ENCODE assay signal across 20 cellular contexts in genomic region chr7:17507717-17508116, GRCh38.
A peak's percentile ranks its signal among the peaks of the same experiment; 100 is the strongest.
DNase-seq lines count a peak whose midpoint lies in the region; ATAC-seq, FAIRE-seq and TF ChIP-seq lines count a peak whose summit lies in the region.
"Had no signal": no experiment of that assay in that cellular context is flagged by ENCODE, and none has a peak within 500 bp of the region (broad histone marks: within the 10 kb centered on the region; RNA-seq: fewer than 3 reads in every experiment).

No MANE protein-coding gene starts in this region.

- peak overlapping the region; percentile 70 for H3K27ac ChIP-seq in hepatocyte
- H3K27ac ChIP-seq in right lobe of liver: peak overlapping the region in 2 of 3 donors; percentile 75 to 80
- H3K27ac ChIP-seq in small intestine (ENCODE audit: low read depth in 1 of 2, low read length in 1 of 2): no peak overlapping the region
- H3K27ac ChIP-seq: HL-60 had no signal

- H3K27me3 Mint-ChIP-seq in activated T-helper 1 cell treated with anti-CD3 and anti-CD28 coated beads, Interleukin-12 subunit alpha, Interleukin-12 subunit beta, Interleukin-2, Interleukin-4 antibody, amounts not matched to agents 30 ng/mL and 10 ng/mL and 1 ng/mL, durations not matched to agents 14 hours and 24 hours and 36 hours (ENCODE audit: insufficient read depth): no peaks in the 10 kb centered on the region
- H3K27me3 Mint-ChIP-seq: CD8-positive, alpha-beta memory T cell had no signal

- H3K9me3 ChIP-seq in hepatocyte (ENCODE audit: low read depth): no peaks in the 10 kb centered on the region
- H3K9me3 ChIP-seq in right lobe of liver: no peaks in the 10 kb centered on the region
- no peaks in the 10 kb centered on the region for H3K9me3 ChIP-seq in small intestine (ENCODE audit: control insufficient read depth, low read depth)
- H3K9me3 ChIP-seq: BE2C had no signal

- no peak overlapping the region for H3K27ac Mint-ChIP-seq in activated T-helper 1 cell treated with anti-CD3 and anti-CD28 coated beads, Interleukin-12 subunit alpha, Interleukin-12 subunit beta, Interleukin-2, Interleukin-4 antibody, amounts not matched to agents 30 ng/mL and 10 ng/mL and 1 ng/mL, durations not matched to agents 14 hours and 24 hours and 36 hours
- H3K27ac Mint-ChIP-seq: CD4-positive, CD25-positive, alpha-beta regulatory T cell; CD8-positive, alpha-beta memory T cell; GM23338 had no signal

- H3K4me1 Mint-ChIP-seq in activated T-helper 1 cell treated with anti-CD3 and anti-CD28 coated beads, Interleukin-12 subunit alpha, Interleukin-12 subunit beta, Interleukin-2, Interleukin-4 antibody, amounts not matched to agents 30 ng/mL and 10 ng/mL and 1 ng/mL, durations not matched to agents 14 hours and 24 hours and 36 hours (ENCODE audit: low read depth): no peaks in the 10 kb centered on the region
- H3K4me1 Mint-ChIP-seq: CD4-positive, CD25-positive, alpha-beta regulatory T cell; GM23338 had no signal

- no peak for TF ChIP-seq POLR2A in right lobe of liver (IDR thresholded peaks at IDR 0.05)

- H3K4me2 ChIP-seq in hepatocyte: no peak overlapping the region
- H3K4me2 ChIP-seq: GM23338 had no signal

- H3K9me3 Mint-ChIP-seq in activated T-helper 1 cell treated with anti-CD3 and anti-CD28 coated beads, Interleukin-12 subunit alpha, Interleukin-12 subunit beta, Interleukin-2, Interleukin-4 antibody, amounts not matched to agents 30 ng/mL and 10 ng/mL and 1 ng/mL, durations not matched to agents 14 hours and 24 hours and 36 hours: no peaks in the 10 kb centered on the region
- H3K9me3 Mint-ChIP-seq: GM23338 had no signal

- 86% methylated on average over 4 of the region's 4 CpGs for WGBS in hepatocyte (ENCODE audit: low lambda C conversion rate, missing lambda C conversion rate)
- 35% methylated on average over 4 of the region's 4 CpGs for WGBS in right lobe of liver (ENCODE audit: insufficient coverage, low coverage, low lambda C conversion rate, missing lambda C conversion rate)
- WGBS in small intestine, 3 donors: 90 to 97% (median 91%) methylated on average over 4 of the region's 4 CpGs

- no peak for TF ChIP-seq CTCF in hepatocyte (IDR thresholded peaks at IDR 0.05; ENCODE audit: poor library complexity)
- TF ChIP-seq CTCF in right lobe of liver (IDR thresholded peaks at IDR 0.05): no peak

- H3K36me3 Mint-ChIP-seq in activated T-helper 1 cell treated with anti-CD3 and anti-CD28 coated beads, Interleukin-12 subunit alpha, Interleukin-12 subunit beta, Interleukin-2, Interleukin-4 antibody, amounts not matched to agents 30 ng/mL and 10 ng/mL and 1 ng/mL, durations not matched to agents 14 hours and 24 hours and 36 hours (ENCODE audit: low read depth): no peaks in the 10 kb centered on the region
- H3K36me3 Mint-ChIP-seq: CD4-positive, CD25-positive, alpha-beta regulatory T cell; CD8-positive, alpha-beta memory T cell had no signal

- H3K4me3 Mint-ChIP-seq in activated T-helper 1 cell treated with anti-CD3 and anti-CD28 coated beads, Interleukin-12 subunit alpha, Interleukin-12 subunit beta, Interleukin-2, Interleukin-4 antibody, amounts not matched to agents 30 ng/mL and 10 ng/mL and 1 ng/mL, durations not matched to agents 14 hours and 24 hours and 36 hours: no peak overlapping the region
- H3K4me3 Mint-ChIP-seq: CD4-positive, CD25-positive, alpha-beta regulatory T cell; CD8-positive, alpha-beta memory T cell; GM23338 had no signal

- H3K36me3 ChIP-seq in hepatocyte (replicated peaks; ENCODE audit: insufficient read depth, low read depth): no peaks in the 10 kb centered on the region
- no peaks in the 10 kb centered on the region for H3K36me3 ChIP-seq in right lobe of liver
- H3K36me3 ChIP-seq in small intestine (ENCODE audit: control insufficient read depth in 2 of 2, insufficient read depth in 2 of 2, low read length in 2 of 2): no peaks in the 10 kb centered on the region
- H3K36me3 ChIP-seq: BE2C had no signal

- ATAC-seq in right lobe of liver: peak; percentile 69 to 93 (median 85)
- no peak for ATAC-seq in GM19324 (IDR thresholded peaks at IDR 0.05; ENCODE audit: low FRiP score, unreplicated experiment)
- ATAC-seq: GM23338 had no signal

- H3K4me1 ChIP-seq in hepatocyte (ENCODE audit: insufficient read depth): peaks cover 26% of the 10 kb centered on the region
- peaks cover 0 to 54% (median 22%) of the 10 kb centered on the region in 4 donors for H3K4me1 ChIP-seq in right lobe of liver
- peaks cover 0 to 3% of the 10 kb centered on the region in 2 donors for H3K4me1 ChIP-seq in small intestine (ENCODE audit: control insufficient read depth in 2 of 2, insufficient read depth in 1 of 2, low read depth in 1 of 2, low read length in 1 of 2)
- H3K4me1 ChIP-seq: BE2C had no signal

- no peaks in the 10 kb centered on the region for H3K9me2 ChIP-seq in hepatocyte (replicated peaks; ENCODE audit: insufficient read depth)

- DNase-seq in HuH-7.5 (ENCODE audit: low spot score): peak; percentile 9
- no peak for DNase-seq in hepatocyte (ENCODE audit: low spot score)
- peak in 2 of 3 donors; percentile 78 to 81 for DNase-seq in right lobe of liver
- peak; percentile 35 for DNase-seq in small intestine
- no peak for DNase-seq in Ammon's horn (ENCODE audit: low spot score)
- no peak for DNase-seq in activated T-helper 1 cell treated with anti-CD3 and anti-CD28 coated beads, Interleukin-12 subunit alpha, Interleukin-12 subunit beta, Interleukin-2, Interleukin-4 antibody, amounts not matched to agents 30 ng/mL and 10 ng/mL and 1 ng/mL, durations not matched to agents 14 hours and 24 hours and 36 hours (ENCODE audit: low spot score)
- DNase-seq: BE2C; C1 segment of cervical spinal cord; CD4-positive, CD25-positive, alpha-beta regulatory T cell; CD8-positive, alpha-beta memory T cell; COR-L47; HCEC 1CT had no signal

- H3K27me3 ChIP-seq in hepatocyte (no peaks in the 10 kb centered on the region), right lobe of liver (no peaks in the 10 kb centered on the region), small intestine (ENCODE audit: control insufficient read depth in 2 of 2, insufficient read depth in 2 of 2, low read length in 2 of 2) (no peaks in the 10 kb centered on the region)
- H3K27me3 ChIP-seq: BE2C had no signal

- H2AFZ ChIP-seq in hepatocyte: no peak overlapping the region
- H2AFZ ChIP-seq: GM23338 had no signal

- peaks cover 10% of the 10 kb centered on the region for H3K79me2 ChIP-seq in hepatocyte

- intact Hi-C loops in right lobe of liver (cut with DNase I): no loop called here
- intact Hi-C loops in activated T-helper 1 cell treated with anti-CD3 and anti-CD28 coated beads, Interleukin-12 subunit alpha, Interleukin-12 subunit beta, Interleukin-2, Interleukin-4 antibody, amounts not matched to agents 30 ng/mL and 10 ng/mL and 1 ng/mL, durations not matched to agents 14 hours and 24 hours and 36 hours (cut with micrococcal nuclease): no loop called here

- no peak overlapping the region for H3K4me3 ChIP-seq in hepatocyte
- no peak overlapping the region for H3K4me3 ChIP-seq in right lobe of liver
- H3K4me3 ChIP-seq in small intestine (ENCODE audit: low read depth in 1 of 2, low read length in 2 of 2): no peak overlapping the region
- H3K4me3 ChIP-seq: GM23338 had no signal

- no peak for FAIRE-seq in small intestine (lab: Jason Lieb, UNC)
- FAIRE-seq: D721Med, G401.6, GM12892, GM18507, H54 had no signal

- no peaks in the 10 kb centered on the region for H4K20me1 ChIP-seq in hepatocyte (ENCODE audit: insufficient read depth, poor library complexity, severe bottlenecking)

Comparison
In these comparisons a context has a peak if more than half of its experiments do, and no peak if none do; other contexts are left out.
1. DNase-seq: peak in HuH-7.5 (single experiment), right lobe of liver (2 of 3) and small intestine (single experiment); none in hepatocyte (single experiment), Ammon's horn (single experiment) and activated T-helper 1 cell treated with anti-CD3 and anti-CD28 coated beads, Interleukin-12 subunit alpha, Interleukin-12 subunit beta, Interleukin-2, Interleukin-4 antibody, amounts not matched to agents 30 ng/mL and 10 ng/mL and 1 ng/mL, durations not matched to agents 14 hours and 24 hours and 36 hours (single experiment).
2. H3K27ac ChIP-seq: peak in hepatocyte (single experiment) and right lobe of liver (2 of 3); none in small intestine (0 of 2).